ENCODE assay signal across 16 cellular contexts in the genomic region with DNA sequence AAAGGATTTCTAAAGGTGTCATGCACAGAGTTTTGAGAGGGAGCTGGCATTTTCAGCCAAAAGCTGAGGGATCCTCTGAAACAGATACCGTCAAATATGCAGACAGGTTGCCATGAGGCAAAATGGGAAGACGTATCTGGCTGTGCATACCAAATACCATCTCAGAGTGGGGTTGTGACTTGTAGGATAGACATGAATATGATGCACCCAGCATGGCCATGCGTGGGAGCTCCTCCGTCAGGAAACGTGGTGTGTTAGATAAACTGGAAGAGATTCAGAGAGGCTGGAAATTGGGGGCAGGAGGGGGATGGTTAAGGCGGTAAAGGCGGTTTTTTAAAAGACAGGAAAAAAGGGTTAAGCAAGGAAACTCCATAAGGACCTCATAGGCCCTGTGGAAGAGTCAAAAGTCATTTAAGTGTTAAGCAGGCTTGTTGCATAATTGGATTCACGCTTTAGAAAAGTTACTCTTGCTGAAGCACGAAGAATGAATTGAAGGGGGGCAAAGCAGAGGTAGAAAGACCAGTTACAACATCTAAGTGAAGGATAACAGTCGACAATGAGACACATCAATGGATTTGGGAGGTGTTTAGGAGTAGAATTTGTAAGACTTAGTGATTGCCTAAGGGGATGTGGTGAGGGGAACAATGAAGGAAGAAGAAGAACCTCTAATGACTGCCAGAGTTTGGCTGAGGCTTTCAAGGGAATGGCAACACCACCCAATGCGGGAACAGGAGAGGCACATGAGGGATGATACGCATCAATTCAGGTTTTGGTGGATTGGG.
DNase-seq lines count a peak whose midpoint lies in the region; ATAC-seq and TF ChIP-seq lines count a peak whose summit lies in the region.
"Had no signal": no experiment of that assay in that cellular context is flagged by ENCODE, and none has a peak within 500 bp of the region (broad histone marks: within the 10 kb centered on the region; RNA-seq: fewer than 3 reads in every experiment).

No MANE protein-coding gene starts in this region.

- CTCF ChIA-PET in activated naive CD4-positive, alpha-beta T cell treated with anti-CD3 and anti-CD28 coated beads for 36 hours (lab: Charles Lee): interaction anchor here (0.6 kb wide), 2 partner anchors 21 to 571 kb away, joined by 3 read pairs; no protein-coding TSS in a partner anchor

- TF ChIP-seq POLR2A in upper lobe of left lung (IDR thresholded peaks at IDR 0.05): no peak

- H3K79me2 ChIP-seq in osteoblast (ENCODE audit: insufficient read depth, low read length): no peaks in the 10 kb centered on the region

- H3K36me3 ChIP-seq in osteoblast (ENCODE audit: insufficient read depth, low read length): no peaks in the 10 kb centered on the region
- no peaks in the 10 kb centered on the region for H3K36me3 ChIP-seq in lower lobe of right lung
- H3K36me3 ChIP-seq in upper lobe of left lung: no peaks in the 10 kb centered on the region
- H3K36me3 ChIP-seq: colonic mucosa had no signal

- no peak for ATAC-seq in lower lobe of right lung
- ATAC-seq in upper lobe of left lung (ENCODE audit: low FRiP score in 2 of 2): no peak
- ATAC-seq: T-helper 17 cell had no signal

- no peaks in the 10 kb centered on the region for H3K27me3 Mint-ChIP-seq in chondrocyte (ENCODE audit: low read depth)
- peaks cover 35% of the 10 kb centered on the region for H3K27me3 Mint-ChIP-seq in activated naive CD4-positive, alpha-beta T cell treated with anti-CD3 and anti-CD28 coated beads for 36 hours (ENCODE audit: low read depth)

- H3K4me2 ChIP-seq in osteoblast (ENCODE audit: insufficient read depth, low read length): peak overlapping the region; percentile 36

- no peaks in the 10 kb centered on the region for H4K20me1 ChIP-seq in osteoblast (ENCODE audit: insufficient read depth, low read length)

- no peaks in the 10 kb centered on the region for H3K9me3 Mint-ChIP-seq in chondrocyte (ENCODE audit: low read depth)
- H3K9me3 Mint-ChIP-seq in activated naive CD4-positive, alpha-beta T cell treated with anti-CD3 and anti-CD28 coated beads for 36 hours: no peaks in the 10 kb centered on the region
- H3K9me3 Mint-ChIP-seq: activated CD4-positive, alpha-beta T cell treated with anti-CD3 and anti-CD28 coated beads, Interleukin-2, amount 10 ng/mL, durations not matched to agents 7 days and 5 days had no signal

- peak overlapping the region; percentile 77 for H3K27ac ChIP-seq in osteoblast (ENCODE audit: low read depth, low read length)
- H3K27ac ChIP-seq in lower lobe of right lung: no peak overlapping the region
- H3K27ac ChIP-seq in upper lobe of left lung: peak overlapping the region in 1 of 4 donors; percentile 1
- H3K27ac ChIP-seq: colonic mucosa had no signal

- H3K9me3 ChIP-seq in osteoblast (ENCODE audit: low read depth, low read length): no peaks in the 10 kb centered on the region
- H3K9me3 ChIP-seq in lower lobe of right lung: no peaks in the 10 kb centered on the region
- H3K9me3 ChIP-seq in upper lobe of left lung: no peaks in the 10 kb centered on the region
- H3K9me3 ChIP-seq: colonic mucosa had no signal

- TF ChIP-seq EP300 in upper lobe of left lung (IDR thresholded peaks at IDR 0.05): no peak

- H3K4me1 ChIP-seq in osteoblast (ENCODE audit: insufficient read depth, low read length) (peaks cover 34% of the 10 kb centered on the region), lower lobe of right lung (peaks cover 10% of the 10 kb centered on the region), upper lobe of left lung (peaks cover 3 to 16% (median 10%) of the 10 kb centered on the region in 4 donors)
- H3K4me1 ChIP-seq: colonic mucosa had no signal

- whole genome bisulfite sequencing in upper lobe of left lung, 2 donors: 81% methylated on average over 12 of the region's 12 CpGs

- peak overlapping the region; percentile 23 for H3K27ac Mint-ChIP-seq in chondrocyte (ENCODE audit: unreplicated experiment)
- no peak overlapping the region for H3K27ac Mint-ChIP-seq in activated naive CD4-positive, alpha-beta T cell treated with anti-CD3 and anti-CD28 coated beads for 36 hours
- H3K27ac Mint-ChIP-seq: activated CD4-positive, alpha-beta T cell treated with anti-CD3 and anti-CD28 coated beads, Interleukin-2, amount 10 ng/mL, durations not matched to agents 7 days and 5 days; naive B cell; T-helper 17 cell had no signal

- no peak overlapping the region for H3K4me3 Mint-ChIP-seq in chondrocyte (ENCODE audit: unreplicated experiment)
- H3K4me3 Mint-ChIP-seq in activated naive CD4-positive, alpha-beta T cell treated with anti-CD3 and anti-CD28 coated beads for 36 hours: no peak overlapping the region
- H3K4me3 Mint-ChIP-seq: activated CD4-positive, alpha-beta T cell treated with anti-CD3 and anti-CD28 coated beads, Interleukin-2, amount 10 ng/mL, durations not matched to agents 7 days and 5 days; T-helper 17 cell had no signal

- DNase-seq in ELF-1 (ENCODE audit: low read depth, low spot score) (peak; percentile 64), NOMO-1 treated with DMSO at 0.1 percent for 48 hours (lab: John Stamatoyannopoulos, UW; ENCODE audit: unreplicated experiment) (peak; percentile 47), chondrocyte (ENCODE audit: low spot score) (no peak), osteoblast (ENCODE audit: insufficient read length, low spot score, missing footprints) (peak; percentile 49), lower lobe of right lung (no peak), NCI-H1436 treated with DMSO at 0.1 percent for 48 hours (lab: John Stamatoyannopoulos, UW) (no peak), upper lobe of left lung (no peak)
- no peak for DNase-seq in activated naive CD4-positive, alpha-beta T cell treated with anti-CD3 and anti-CD28 coated beads for 36 hours
- DNase-seq: activated CD4-positive, alpha-beta T cell treated with anti-CD3 and anti-CD28 coated beads, Interleukin-2, amount 10 ng/mL, durations not matched to agents 7 days and 5 days; activated T-cell treated with anti-CD3 and anti-CD28 coated beads for 4 hours; colonic mucosa; naive B cell; NCI-H187 treated with DMSO at 0.1 percent for 48 hours; NCI-H510A treated with DMSO at 0.1 percent for 48 hours; stimulated activated CD8-positive, alpha-beta memory T cell treated with anti-CD3 and anti-CD28 coated beads, Interleukin-4, amount 100 ng/mL, for 48 hours; T-helper 17 cell had no signal

- intact Hi-C loops in lower lobe of right lung (cut with DNase I): no loop called here
- intact Hi-C loops in activated naive CD4-positive, alpha-beta T cell treated with anti-CD3 and anti-CD28 coated beads for 36 hours (cut with micrococcal nuclease): loop anchor here (10.0 kb wide), 1 partner anchor 147 kb away; no protein-coding TSS in a partner anchor

- H3K27me3 ChIP-seq in osteoblast (ENCODE audit: insufficient read depth, low read length) (no peaks in the 10 kb centered on the region), lower lobe of right lung (ENCODE audit: low read depth) (no peaks in the 10 kb centered on the region), upper lobe of left lung (no peaks in the 10 kb centered on the region)
- H3K27me3 ChIP-seq: colonic mucosa had no signal

- TF ChIP-seq CTCF in chondrocyte (IDR thresholded peaks at IDR 0.05) (no peak), osteoblast (IDR thresholded peaks at IDR 0.05; ENCODE audit: extremely low read depth, low read depth, low read length) (no peak), lower lobe of right lung (IDR thresholded peaks at IDR 0.05) (no peak), upper lobe of left lung (IDR thresholded peaks at IDR 0.05) (no peak)

- H3K36me3 Mint-ChIP-seq in chondrocyte (ENCODE audit: low read depth): no peaks in the 10 kb centered on the region
- H3K36me3 Mint-ChIP-seq in activated naive CD4-positive, alpha-beta T cell treated with anti-CD3 and anti-CD28 coated beads for 36 hours (ENCODE audit: low read depth): no peaks in the 10 kb centered on the region

- H3K4me3 ChIP-seq in osteoblast (ENCODE audit: insufficient read depth, low read length) (peak overlapping the region; percentile 15), lower lobe of right lung (no peak overlapping the region), upper lobe of left lung (no peak overlapping the region)
- H3K4me3 ChIP-seq: colonic mucosa had no signal

- no peak overlapping the region for H2AFZ ChIP-seq in osteoblast (ENCODE audit: low read length)

- peaks cover 44% of the 10 kb centered on the region for H3K4me1 Mint-ChIP-seq in chondrocyte (ENCODE audit: low read depth)
- peaks cover 2% of the 10 kb centered on the region for H3K4me1 Mint-ChIP-seq in activated naive CD4-positive, alpha-beta T cell treated with anti-CD3 and anti-CD28 coated beads for 36 hours (ENCODE audit: low read depth)
- H3K4me1 Mint-ChIP-seq: T-helper 17 cell had no signal

Comparison
In these comparisons a context has a peak if more than half of its experiments do, and no peak if none do; other contexts are left out.
1. DNase-seq: peak in ELF-1 (single experiment), NOMO-1 treated with DMSO at 0.1 percent for 48 hours (single experiment) and osteoblast (single experiment); none in chondrocyte (single experiment), lower lobe of right lung (single experiment), activated naive CD4-positive, alpha-beta T cell treated with anti-CD3 and anti-CD28 coated beads for 36 hours (single experiment), NCI-H1436 treated with DMSO at 0.1 percent for 48 hours (single experiment) and upper lobe of left lung (0 of 2).